ENCODE assay signal across 1 cellular context in genomic region chr17:8438441-8438840, GRCh38.
TF ChIP-seq lines count a peak whose summit lies in the region.

No MANE protein-coding gene starts in this region.

TF ChIP-seq in GM12878, 131 proteins besides CTCF, POLR2A, EP300 and RAD21:
- TF ChIP-seq KDM1A (IDR thresholded peaks at IDR 0.05; ENCODE audit: borderline replicate concordance) (no peak), SMAD1 (IDR thresholded peaks at IDR 0.05; ENCODE audit: low read depth, partially characterized antibody) (no peak)
